Comparison of ENCODE assay signal across 1 cellular context in the genomic region with DNA sequence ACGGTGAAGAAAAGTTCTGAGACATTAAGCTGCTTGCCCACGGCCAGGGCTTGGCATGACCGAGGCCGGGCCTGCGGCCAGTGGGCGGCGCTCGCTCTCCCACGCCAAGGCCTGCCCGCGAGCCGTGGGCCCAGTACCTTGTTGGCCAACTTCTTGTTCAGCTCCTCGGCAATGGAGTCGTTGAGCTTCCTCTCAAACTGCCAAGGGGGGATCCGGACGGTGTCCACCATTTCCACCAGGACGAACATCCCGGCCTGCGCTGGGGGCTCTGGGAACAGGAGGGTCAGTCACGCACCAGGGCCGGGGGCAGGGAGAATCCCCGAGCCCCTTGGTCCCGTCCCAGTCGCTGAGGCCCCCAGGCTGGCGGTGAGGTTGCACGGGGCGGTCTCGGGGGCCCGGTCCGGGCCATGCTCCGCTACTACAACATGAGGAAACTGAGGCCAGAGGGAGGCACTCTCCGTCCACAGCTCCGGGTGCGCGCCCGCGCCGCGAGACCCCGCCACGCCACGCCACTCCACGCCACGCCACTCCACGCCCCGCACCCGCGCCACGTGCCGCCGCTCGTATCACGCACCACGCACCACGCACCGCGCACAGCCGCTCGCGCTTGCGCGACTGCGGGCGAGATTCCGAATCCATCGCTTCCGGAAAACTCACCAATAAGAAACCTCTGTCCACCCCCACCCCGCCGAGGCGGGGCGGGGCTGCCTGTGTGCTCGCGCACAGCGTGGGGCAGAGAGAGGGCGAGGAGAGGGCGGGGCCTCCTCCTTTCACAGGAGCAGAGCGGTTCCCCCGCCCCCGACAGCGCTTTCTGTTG.
TF ChIP-seq lines count a peak whose summit lies in the region.

A gene with protein sequence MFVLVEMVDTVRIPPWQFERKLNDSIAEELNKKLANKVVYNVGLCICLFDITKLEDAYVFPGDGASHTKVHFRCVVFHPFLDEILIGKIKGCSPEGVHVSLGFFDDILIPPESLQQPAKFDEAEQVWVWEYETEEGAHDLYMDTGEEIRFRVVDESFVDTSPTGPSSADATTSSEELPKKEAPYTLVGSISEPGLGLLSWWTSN (minus strand): TSS at position 617 of the 817 bp plus-strand sequence. CDS start 369 bp downstream, at position 248.

TF ChIP-seq in HepG2, 621 proteins besides CTCF, POLR2A, EP300 and RAD21 (continued from another document and continues in another):
- TF ChIP-seq, protein P1, sequence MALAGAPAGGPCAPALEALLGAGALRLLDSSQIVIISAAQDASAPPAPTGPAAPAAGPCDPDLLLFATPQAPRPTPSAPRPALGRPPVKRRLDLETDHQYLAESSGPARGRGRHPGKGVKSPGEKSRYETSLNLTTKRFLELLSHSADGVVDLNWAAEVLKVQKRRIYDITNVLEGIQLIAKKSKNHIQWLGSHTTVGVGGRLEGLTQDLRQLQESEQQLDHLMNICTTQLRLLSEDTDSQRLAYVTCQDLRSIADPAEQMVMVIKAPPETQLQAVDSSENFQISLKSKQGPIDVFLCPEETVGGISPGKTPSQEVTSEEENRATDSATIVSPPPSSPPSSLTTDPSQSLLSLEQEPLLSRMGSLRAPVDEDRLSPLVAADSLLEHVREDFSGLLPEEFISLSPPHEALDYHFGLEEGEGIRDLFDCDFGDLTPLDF (CRISPR knock-in tag; IDR thresholded peaks at IDR 0.05) = no peak
- TF ChIP-seq ATF7 (IDR thresholded peaks at IDR 0.05) (no peak), ATF7 (CRISPR knock-in tag; IDR thresholded peaks at IDR 0.05) (no peak), NCOA1 (CRISPR knock-in tag; IDR thresholded peaks at IDR 0.05) (0 out of 2 replicates have a peak, but pooled peaks have one; percentile 20), IKZF1 (IDR thresholded peaks at IDR 0.05) (no peak), TRIM24 (CRISPR knock-in tag; IDR thresholded peaks at IDR 0.05) (no peak), ZNF619 (CRISPR knock-in tag; IDR thresholded peaks at IDR 0.05) (no peak), MIXL1 (CRISPR knock-in tag; IDR thresholded peaks at IDR 0.05) (no peak), ZNF746 (CRISPR knock-in tag; IDR thresholded peaks at IDR 0.05) (no peak)
- TF ChIP-seq, protein P2, sequence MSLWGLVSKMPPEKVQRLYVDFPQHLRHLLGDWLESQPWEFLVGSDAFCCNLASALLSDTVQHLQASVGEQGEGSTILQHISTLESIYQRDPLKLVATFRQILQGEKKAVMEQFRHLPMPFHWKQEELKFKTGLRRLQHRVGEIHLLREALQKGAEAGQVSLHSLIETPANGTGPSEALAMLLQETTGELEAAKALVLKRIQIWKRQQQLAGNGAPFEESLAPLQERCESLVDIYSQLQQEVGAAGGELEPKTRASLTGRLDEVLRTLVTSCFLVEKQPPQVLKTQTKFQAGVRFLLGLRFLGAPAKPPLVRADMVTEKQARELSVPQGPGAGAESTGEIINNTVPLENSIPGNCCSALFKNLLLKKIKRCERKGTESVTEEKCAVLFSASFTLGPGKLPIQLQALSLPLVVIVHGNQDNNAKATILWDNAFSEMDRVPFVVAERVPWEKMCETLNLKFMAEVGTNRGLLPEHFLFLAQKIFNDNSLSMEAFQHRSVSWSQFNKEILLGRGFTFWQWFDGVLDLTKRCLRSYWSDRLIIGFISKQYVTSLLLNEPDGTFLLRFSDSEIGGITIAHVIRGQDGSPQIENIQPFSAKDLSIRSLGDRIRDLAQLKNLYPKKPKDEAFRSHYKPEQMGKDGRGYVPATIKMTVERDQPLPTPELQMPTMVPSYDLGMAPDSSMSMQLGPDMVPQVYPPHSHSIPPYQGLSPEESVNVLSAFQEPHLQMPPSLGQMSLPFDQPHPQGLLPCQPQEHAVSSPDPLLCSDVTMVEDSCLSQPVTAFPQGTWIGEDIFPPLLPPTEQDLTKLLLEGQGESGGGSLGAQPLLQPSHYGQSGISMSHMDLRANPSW (CRISPR knock-in tag; IDR thresholded peaks at IDR 0.05; ENCODE audit: borderline replicate concordance) = no peak
- TF ChIP-seq, protein P3, sequence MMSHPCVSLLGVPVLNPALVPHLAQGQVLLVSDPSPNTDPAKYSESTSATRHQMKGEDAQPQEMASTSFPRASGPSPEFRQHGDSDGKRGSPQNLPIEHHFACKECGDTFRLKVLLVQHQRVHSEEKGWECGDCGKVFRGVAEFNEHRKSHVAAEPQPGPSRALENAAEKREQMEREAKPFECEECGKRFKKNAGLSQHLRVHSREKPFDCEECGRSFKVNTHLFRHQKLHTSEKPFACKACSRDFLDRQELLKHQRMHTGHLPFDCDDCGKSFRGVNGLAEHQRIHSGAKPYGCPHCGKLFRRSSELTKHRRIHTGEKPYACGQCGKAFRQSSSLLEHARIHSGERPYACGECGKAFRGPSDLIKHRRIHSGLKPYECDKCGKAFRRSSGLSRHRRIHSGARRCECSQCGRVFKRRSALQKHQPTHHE (CRISPR knock-in tag; IDR thresholded peaks at IDR 0.05; ENCODE audit: borderline replicate concordance) = no peak
- TF ChIP-seq, protein P4, sequence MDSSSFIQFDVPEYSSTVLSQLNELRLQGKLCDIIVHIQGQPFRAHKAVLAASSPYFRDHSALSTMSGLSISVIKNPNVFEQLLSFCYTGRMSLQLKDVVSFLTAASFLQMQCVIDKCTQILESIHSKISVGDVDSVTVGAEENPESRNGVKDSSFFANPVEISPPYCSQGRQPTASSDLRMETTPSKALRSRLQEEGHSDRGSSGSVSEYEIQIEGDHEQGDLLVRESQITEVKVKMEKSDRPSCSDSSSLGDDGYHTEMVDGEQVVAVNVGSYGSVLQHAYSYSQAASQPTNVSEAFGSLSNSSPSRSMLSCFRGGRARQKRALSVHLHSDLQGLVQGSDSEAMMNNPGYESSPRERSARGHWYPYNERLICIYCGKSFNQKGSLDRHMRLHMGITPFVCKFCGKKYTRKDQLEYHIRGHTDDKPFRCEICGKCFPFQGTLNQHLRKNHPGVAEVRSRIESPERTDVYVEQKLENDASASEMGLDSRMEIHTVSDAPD (CRISPR knock-in tag; IDR thresholded peaks at IDR 0.05) = no peak
- TF ChIP-seq, protein P5, sequence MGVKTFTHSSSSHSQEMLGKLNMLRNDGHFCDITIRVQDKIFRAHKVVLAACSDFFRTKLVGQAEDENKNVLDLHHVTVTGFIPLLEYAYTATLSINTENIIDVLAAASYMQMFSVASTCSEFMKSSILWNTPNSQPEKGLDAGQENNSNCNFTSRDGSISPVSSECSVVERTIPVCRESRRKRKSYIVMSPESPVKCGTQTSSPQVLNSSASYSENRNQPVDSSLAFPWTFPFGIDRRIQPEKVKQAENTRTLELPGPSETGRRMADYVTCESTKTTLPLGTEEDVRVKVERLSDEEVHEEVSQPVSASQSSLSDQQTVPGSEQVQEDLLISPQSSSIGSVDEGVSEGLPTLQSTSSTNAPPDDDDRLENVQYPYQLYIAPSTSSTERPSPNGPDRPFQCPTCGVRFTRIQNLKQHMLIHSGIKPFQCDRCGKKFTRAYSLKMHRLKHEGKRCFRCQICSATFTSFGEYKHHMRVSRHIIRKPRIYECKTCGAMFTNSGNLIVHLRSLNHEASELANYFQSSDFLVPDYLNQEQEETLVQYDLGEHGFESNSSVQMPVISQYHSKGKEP (CRISPR knock-in tag; IDR thresholded peaks at IDR 0.05) = no peak
- TF ChIP-seq, protein P6, sequence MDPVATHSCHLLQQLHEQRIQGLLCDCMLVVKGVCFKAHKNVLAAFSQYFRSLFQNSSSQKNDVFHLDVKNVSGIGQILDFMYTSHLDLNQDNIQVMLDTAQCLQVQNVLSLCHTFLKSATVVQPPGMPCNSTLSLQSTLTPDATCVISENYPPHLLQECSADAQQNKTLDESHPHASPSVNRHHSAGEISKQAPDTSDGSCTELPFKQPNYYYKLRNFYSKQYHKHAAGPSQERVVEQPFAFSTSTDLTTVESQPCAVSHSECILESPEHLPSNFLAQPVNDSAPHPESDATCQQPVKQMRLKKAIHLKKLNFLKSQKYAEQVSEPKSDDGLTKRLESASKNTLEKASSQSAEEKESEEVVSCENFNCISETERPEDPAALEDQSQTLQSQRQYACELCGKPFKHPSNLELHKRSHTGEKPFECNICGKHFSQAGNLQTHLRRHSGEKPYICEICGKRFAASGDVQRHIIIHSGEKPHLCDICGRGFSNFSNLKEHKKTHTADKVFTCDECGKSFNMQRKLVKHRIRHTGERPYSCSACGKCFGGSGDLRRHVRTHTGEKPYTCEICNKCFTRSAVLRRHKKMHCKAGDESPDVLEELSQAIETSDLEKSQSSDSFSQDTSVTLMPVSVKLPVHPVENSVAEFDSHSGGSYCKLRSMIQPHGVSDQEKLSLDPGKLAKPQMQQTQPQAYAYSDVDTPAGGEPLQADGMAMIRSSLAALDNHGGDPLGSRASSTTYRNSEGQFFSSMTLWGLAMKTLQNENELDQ (CRISPR knock-in tag; IDR thresholded peaks at IDR 0.05; ENCODE audit: borderline replicate concordance) = no peak
- TF ChIP-seq, protein P7, sequence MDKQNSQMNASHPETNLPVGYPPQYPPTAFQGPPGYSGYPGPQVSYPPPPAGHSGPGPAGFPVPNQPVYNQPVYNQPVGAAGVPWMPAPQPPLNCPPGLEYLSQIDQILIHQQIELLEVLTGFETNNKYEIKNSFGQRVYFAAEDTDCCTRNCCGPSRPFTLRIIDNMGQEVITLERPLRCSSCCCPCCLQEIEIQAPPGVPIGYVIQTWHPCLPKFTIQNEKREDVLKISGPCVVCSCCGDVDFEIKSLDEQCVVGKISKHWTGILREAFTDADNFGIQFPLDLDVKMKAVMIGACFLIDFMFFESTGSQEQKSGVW (CRISPR knock-in tag; IDR thresholded peaks at IDR 0.05; ENCODE audit: borderline replicate concordance) = no peak
- TF ChIP-seq, protein P8, sequence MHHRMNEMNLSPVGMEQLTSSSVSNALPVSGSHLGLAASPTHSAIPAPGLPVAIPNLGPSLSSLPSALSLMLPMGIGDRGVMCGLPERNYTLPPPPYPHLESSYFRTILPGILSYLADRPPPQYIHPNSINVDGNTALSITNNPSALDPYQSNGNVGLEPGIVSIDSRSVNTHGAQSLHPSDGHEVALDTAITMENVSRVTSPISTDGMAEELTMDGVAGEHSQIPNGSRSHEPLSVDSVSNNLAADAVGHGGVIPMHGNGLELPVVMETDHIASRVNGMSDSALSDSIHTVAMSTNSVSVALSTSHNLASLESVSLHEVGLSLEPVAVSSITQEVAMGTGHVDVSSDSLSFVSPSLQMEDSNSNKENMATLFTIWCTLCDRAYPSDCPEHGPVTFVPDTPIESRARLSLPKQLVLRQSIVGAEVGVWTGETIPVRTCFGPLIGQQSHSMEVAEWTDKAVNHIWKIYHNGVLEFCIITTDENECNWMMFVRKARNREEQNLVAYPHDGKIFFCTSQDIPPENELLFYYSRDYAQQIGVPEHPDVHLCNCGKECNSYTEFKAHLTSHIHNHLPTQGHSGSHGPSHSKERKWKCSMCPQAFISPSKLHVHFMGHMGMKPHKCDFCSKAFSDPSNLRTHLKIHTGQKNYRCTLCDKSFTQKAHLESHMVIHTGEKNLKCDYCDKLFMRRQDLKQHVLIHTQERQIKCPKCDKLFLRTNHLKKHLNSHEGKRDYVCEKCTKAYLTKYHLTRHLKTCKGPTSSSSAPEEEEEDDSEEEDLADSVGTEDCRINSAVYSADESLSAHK (CRISPR knock-in tag; IDR thresholded peaks at IDR 0.05; ENCODE audit: borderline replicate concordance) = no peak
- TF ChIP-seq, protein P9, sequence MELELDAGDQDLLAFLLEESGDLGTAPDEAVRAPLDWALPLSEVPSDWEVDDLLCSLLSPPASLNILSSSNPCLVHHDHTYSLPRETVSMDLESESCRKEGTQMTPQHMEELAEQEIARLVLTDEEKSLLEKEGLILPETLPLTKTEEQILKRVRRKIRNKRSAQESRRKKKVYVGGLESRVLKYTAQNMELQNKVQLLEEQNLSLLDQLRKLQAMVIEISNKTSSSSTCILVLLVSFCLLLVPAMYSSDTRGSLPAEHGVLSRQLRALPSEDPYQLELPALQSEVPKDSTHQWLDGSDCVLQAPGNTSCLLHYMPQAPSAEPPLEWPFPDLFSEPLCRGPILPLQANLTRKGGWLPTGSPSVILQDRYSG (CRISPR knock-in tag; IDR thresholded peaks at IDR 0.05) = no peak
- TF ChIP-seq, protein P10, sequence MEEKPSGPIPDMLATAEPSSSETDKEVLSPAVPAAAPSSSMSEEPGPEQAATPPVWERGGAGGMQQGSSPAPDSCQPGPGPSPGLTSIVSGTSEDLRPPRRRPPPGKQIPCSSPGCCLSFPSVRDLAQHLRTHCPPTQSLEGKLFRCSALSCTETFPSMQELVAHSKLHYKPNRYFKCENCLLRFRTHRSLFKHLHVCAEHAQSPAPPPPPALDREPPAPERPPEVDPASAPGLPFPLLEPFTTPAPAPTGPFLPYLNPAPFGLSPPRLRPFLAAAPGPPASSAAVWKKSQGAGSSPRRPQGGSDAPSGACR (CRISPR knock-in tag; IDR thresholded peaks at IDR 0.05) = peak; percentile 78; the same call in 1 of the 2 replicates
- TF ChIP-seq, protein P11, sequence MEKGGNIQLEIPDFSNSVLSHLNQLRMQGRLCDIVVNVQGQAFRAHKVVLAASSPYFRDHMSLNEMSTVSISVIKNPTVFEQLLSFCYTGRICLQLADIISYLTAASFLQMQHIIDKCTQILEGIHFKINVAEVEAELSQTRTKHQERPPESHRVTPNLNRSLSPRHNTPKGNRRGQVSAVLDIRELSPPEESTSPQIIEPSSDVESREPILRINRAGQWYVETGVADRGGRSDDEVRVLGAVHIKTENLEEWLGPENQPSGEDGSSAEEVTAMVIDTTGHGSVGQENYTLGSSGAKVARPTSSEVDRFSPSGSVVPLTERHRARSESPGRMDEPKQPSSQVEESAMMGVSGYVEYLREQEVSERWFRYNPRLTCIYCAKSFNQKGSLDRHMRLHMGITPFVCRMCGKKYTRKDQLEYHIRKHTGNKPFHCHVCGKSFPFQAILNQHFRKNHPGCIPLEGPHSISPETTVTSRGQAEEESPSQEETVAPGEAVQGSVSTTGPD (CRISPR knock-in tag; IDR thresholded peaks at IDR 0.05) = no peak
- TF ChIP-seq, protein P12, sequence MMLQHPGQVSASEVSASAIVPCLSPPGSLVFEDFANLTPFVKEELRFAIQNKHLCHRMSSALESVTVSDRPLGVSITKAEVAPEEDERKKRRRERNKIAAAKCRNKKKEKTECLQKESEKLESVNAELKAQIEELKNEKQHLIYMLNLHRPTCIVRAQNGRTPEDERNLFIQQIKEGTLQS (CRISPR knock-in tag; IDR thresholded peaks at IDR 0.05) = no peak
- TF ChIP-seq, protein P13, sequence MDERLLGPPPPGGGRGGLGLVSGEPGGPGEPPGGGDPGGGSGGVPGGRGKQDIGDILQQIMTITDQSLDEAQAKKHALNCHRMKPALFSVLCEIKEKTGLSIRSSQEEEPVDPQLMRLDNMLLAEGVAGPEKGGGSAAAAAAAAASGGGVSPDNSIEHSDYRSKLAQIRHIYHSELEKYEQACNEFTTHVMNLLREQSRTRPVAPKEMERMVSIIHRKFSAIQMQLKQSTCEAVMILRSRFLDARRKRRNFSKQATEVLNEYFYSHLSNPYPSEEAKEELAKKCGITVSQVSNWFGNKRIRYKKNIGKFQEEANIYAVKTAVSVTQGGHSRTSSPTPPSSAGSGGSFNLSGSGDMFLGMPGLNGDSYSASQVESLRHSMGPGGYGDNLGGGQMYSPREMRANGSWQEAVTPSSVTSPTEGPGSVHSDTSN (CRISPR knock-in tag; IDR thresholded peaks at IDR 0.05) = no peak
